15 cellular contexts compared by ENCODE assay signal in the genomic region with DNA sequence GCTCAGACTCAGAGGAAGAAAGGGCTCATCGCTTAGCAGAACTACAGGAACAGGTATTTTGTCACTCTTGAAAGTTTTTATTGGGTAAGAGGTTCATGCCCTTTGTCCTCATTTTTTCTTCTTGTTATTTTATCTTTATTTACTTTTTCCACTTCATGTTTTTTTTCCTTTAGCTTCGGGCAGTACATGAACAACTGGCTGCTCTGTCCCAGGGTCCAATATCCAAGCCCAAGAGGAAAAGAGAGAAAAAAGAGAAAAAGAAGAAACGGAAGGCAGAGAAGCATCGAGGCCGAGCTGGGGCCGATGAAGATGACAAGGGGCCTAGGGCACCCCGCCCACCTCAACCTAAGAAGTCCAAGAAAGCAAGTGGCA. TPM values are rescaled to one million over a fixed set of nuclear protein-coding genes. Genes with fewer than 3 reads are reported as not detected.
DNase-seq lines count a peak whose midpoint lies in the region; ATAC-seq and TF ChIP-seq lines count a peak whose summit lies in the region.
"Had no signal": no experiment of that assay in that cellular context is flagged by ENCODE, and none has a peak within 500 bp of the region (broad histone marks: within the 10 kb centered on the region; RNA-seq: fewer than 3 reads in every experiment).

No MANE protein-coding gene starts in this region.

- H3K79me2 ChIP-seq in SK-N-SH (ENCODE audit: insufficient read depth) (peaks cover 82% of the 10 kb centered on the region), GM23338 (replicated peaks; ENCODE audit: insufficient read depth) (peaks cover 64% of the 10 kb centered on the region)

- 96% methylated on average over 7 of the region's 7 CpGs for WGBS in SK-N-SH (ENCODE audit: low lambda C conversion rate)

- H3K4me3 ChIP-seq in SK-N-SH (ENCODE audit: low read depth in 2 of 2, low read length in 1 of 2) (no peak overlapping the region), GM23338 (no peak overlapping the region), breast epithelium (no peak overlapping the region)
- H3K4me3 ChIP-seq: thoracic aorta had no signal

- peaks cover 10% of the 10 kb centered on the region for H3K9me3 Mint-ChIP-seq in GM23338
- no peaks in the 10 kb centered on the region for H3K9me3 Mint-ChIP-seq in nephron

- no peak for TF ChIP-seq RAD21 in SK-N-SH (IDR thresholded peaks at IDR 0.05; ENCODE audit: low read length)

- ATAC-seq in SK-N-SH treated with all-trans-retinoic acid at 6 μM for 48 hours (no peak), GM23338 (no peak), GM18870 (IDR thresholded peaks at IDR 0.05; ENCODE audit: unreplicated experiment) (no peak), GM19395 (IDR thresholded peaks at IDR 0.05; ENCODE audit: unreplicated experiment) (no peak)
- ATAC-seq: left lung had no signal

- H3K27ac ChIP-seq in SK-N-SH (ENCODE audit: low read depth in 2 of 2, low read length in 1 of 2) (no peak overlapping the region), GM23338 (ENCODE audit: low read depth) (no peak overlapping the region), breast epithelium (peak overlapping the region; percentile 0 to 34)
- H3K27ac ChIP-seq: left lung, thoracic aorta had no signal

- H3K9ac ChIP-seq in SK-N-SH = no peak overlapping the region

- DNase-seq in SK-N-SH (no peak), GM23338 (ENCODE audit: low spot score) (no peak), breast epithelium (ENCODE audit: low spot score in 2 of 2) (no peak), NCI-H446 (lab: John Stamatoyannopoulos, UW) (no peak)
- DNase-seq: activated CD4-positive, alpha-beta T cell treated with anti-CD3 and anti-CD28 coated beads, Interleukin-2, amount 50 U/mL, for 1 hour; activated naive CD4-positive, alpha-beta T cell treated with anti-CD3 and anti-CD28 coated beads, Interleukin-2, amount 50 U/mL, for 16 hours; DMS 273 treated with DMSO at 0.1 percent for 48 hours; left lung; nucleus accumbens had no signal

- no peak overlapping the region for H2AFZ ChIP-seq in SK-N-SH (ENCODE audit: low read depth)
- H2AFZ ChIP-seq in GM23338 = no peak overlapping the region

- H3K36me3 Mint-ChIP-seq in GM23338 (ENCODE audit: low read depth) (peaks cover 93% of the 10 kb centered on the region), nephron (ENCODE audit: low read depth) (peaks cover 100% of the 10 kb centered on the region)

- H3K9me3 ChIP-seq in SK-N-SH = no peaks in the 10 kb centered on the region
- H3K9me3 ChIP-seq in breast epithelium = no peaks in the 10 kb centered on the region
- H3K9me3 ChIP-seq: left lung, thoracic aorta had no signal

- TF ChIP-seq EP300 in SK-N-SH (IDR thresholded peaks at IDR 0.05; ENCODE audit: borderline replicate concordance in 1 of 2, low read depth in 1 of 2, low read length in 1 of 2) = no peak

- H3K27me3 ChIP-seq in SK-N-SH (ENCODE audit: insufficient read depth) (no peaks in the 10 kb centered on the region), GM23338 (ENCODE audit: insufficient read depth) (no peaks in the 10 kb centered on the region), breast epithelium (no peaks in the 10 kb centered on the region)
- H3K27me3 ChIP-seq: left lung had no signal

- no peak for TF ChIP-seq POLR2A in breast epithelium (IDR thresholded peaks at IDR 0.05)

- H3K4me1 ChIP-seq in SK-N-SH (ENCODE audit: control insufficient read depth in 1 of 2, insufficient read depth in 2 of 2, low read depth in 1 of 2, low read length in 1 of 2) = peaks cover 24 to 25% of the 10 kb centered on the region in 2 experiments
- H3K4me1 ChIP-seq in GM23338 (ENCODE audit: insufficient read depth) = peaks cover 31% of the 10 kb centered on the region; the same call in 1 of the 2 replicates
- peaks cover 5 to 17% of the 10 kb centered on the region in 2 donors for H3K4me1 ChIP-seq in breast epithelium

- H3K4me3 Mint-ChIP-seq in GM23338 = peak overlapping the region; percentile 29; the same call in 2 of the 3 replicates
- peak overlapping the region in 2 of 3 experiments; percentile 24 to 36 for H3K4me3 Mint-ChIP-seq in nephron

- POLR2A ChIA-PET in SK-N-SH (lab: Yijun Ruan, JAX) = no interaction called here

- TF ChIP-seq CTCF in SK-N-SH (IDR thresholded peaks at IDR 0.05) (no peak), GM23338 (conservative IDR thresholded peaks at IDR 0.05; ENCODE audit: low read depth in 2 of 2) (no peak), breast epithelium (IDR thresholded peaks at IDR 0.05) (no peak), nephron (IDR thresholded peaks at IDR 0.05; ENCODE audit: unreplicated experiment in 3 of 3) (no peak)

- H3K4me1 Mint-ChIP-seq in GM23338 (peaks cover 52% of the 10 kb centered on the region), nephron (peaks cover 37% of the 10 kb centered on the region)

- no peaks in the 10 kb centered on the region for H3K9me2 ChIP-seq in SK-N-SH
- no peaks in the 10 kb centered on the region for H3K9me2 ChIP-seq in GM23338 (ENCODE audit: insufficient read depth)

- peaks cover 100% of the 10 kb centered on the region for H4K20me1 ChIP-seq in SK-N-SH (ENCODE audit: insufficient read depth)
- H4K20me1 ChIP-seq in GM23338 (replicated peaks; ENCODE audit: insufficient read depth) = peaks cover 93% of the 10 kb centered on the region

- CTCF ChIA-PET in SK-N-SH (lab: Yijun Ruan, JAX) = interaction anchor here (1.0 to 16.2 kb wide), 4 partner anchors 10 to 41 kb away, joined by 3 to 391 read pairs (median 52); a partner anchor contains a TSS

- peak overlapping the region; percentile 50; the same call in 1 of the 2 replicates for H3K4me2 ChIP-seq in SK-N-SH
- no peak overlapping the region for H3K4me2 ChIP-seq in GM23338

- H3K27ac Mint-ChIP-seq in GM23338 (no peak overlapping the region), nephron (no peak overlapping the region)

- peaks cover 48% of the 10 kb centered on the region for H3K27me3 Mint-ChIP-seq in GM23338 (ENCODE audit: insufficient read depth, low read depth, poor library complexity)
- no peaks in the 10 kb centered on the region for H3K27me3 Mint-ChIP-seq in nephron (ENCODE audit: low read depth)

- H3K36me3 ChIP-seq in SK-N-SH (replicated peaks in 1 of 2; ENCODE audit: control insufficient read depth in 1 of 2, insufficient read depth in 2 of 2, low read length in 1 of 2) (peaks cover 94 to 98% of the 10 kb centered on the region in 2 experiments), GM23338 (ENCODE audit: insufficient read depth) (peaks cover 79% of the 10 kb centered on the region), breast epithelium (peaks cover 22% of the 10 kb centered on the region)

- intact Hi-C loops in breast epithelium (cut with DNase I; ENCODE audit: low total_unique reads) = no loop called here

- H3F3A ChIP-seq in SK-N-SH (replicated peaks; ENCODE audit: insufficient read depth) = peaks cover 84% of the 10 kb centered on the region
- peaks cover 92% of the 10 kb centered on the region for H3F3A ChIP-seq in GM23338 (replicated peaks; ENCODE audit: low read depth)

TF ChIP-seq in GM23338, 12 proteins besides CTCF, POLR2A, EP300 and RAD21 (continues in another document):
- TF ChIP-seq EZH2 (IDR thresholded peaks at IDR 0.05; ENCODE audit: low read depth, unreplicated experiment) (no peak), CREB1 (CRISPR knock-in tag; IDR thresholded peaks at IDR 0.05; ENCODE audit: low read depth) (no peak), JUNB (IDR thresholded peaks at IDR 0.05; ENCODE audit: unreplicated experiment) (no peak)

RNA-seq across cellular contexts. Expression of a gene that starts 9.5 kb away (rescaled TPM):
- 104 and 116 TPM in 2 replicates for polyA plus RNA-seq in SK-N-SH (2012; rRNA removed)
- polyA plus RNA-seq in SK-N-SH (2012; cell fraction: cytosol; rRNA removed) = 87.9 and 91.4 TPM in 2 replicates
- polyA plus RNA-seq in SK-N-SH (2012; cell fraction: nucleus; rRNA removed) = 186 and 280 TPM in 2 replicates
- total RNA-seq in GM23338 (2014; rRNA removed; shearing (Covaris generic)) = 169 and 182 TPM in 2 replicates
- polyA plus RNA-seq in GM23338 (2016; fragmentation: Nextera tagmentation; extraction: Ambion mirVana) = 81.9 and 84.9 TPM in 2 replicates
- total RNA-seq in breast epithelium = 100 to 1,000 TPM; 111 to 159 (median 122) TPM

RNA-seq across cellular contexts. Expression of a gene that starts 25.0 kb away (rescaled TPM):
- polyA plus RNA-seq in SK-N-SH (2012; rRNA removed) (1.2 and 1.5 TPM in 2 replicates), GM23338 (2016; fragmentation: Nextera tagmentation; extraction: Ambion mirVana) (6.2 and 8.1 TPM in 2 replicates)
- polyA plus RNA-seq in SK-N-SH (2012; cell fraction: cytosol; rRNA removed) = 0.75 and 1.3 TPM in 2 replicates
- polyA plus RNA-seq in SK-N-SH (2012; cell fraction: nucleus; rRNA removed) = 6.5 and 7.7 TPM in 2 replicates
- 3.5 and 5.2 TPM in 2 replicates for total RNA-seq in GM23338 (2014; rRNA removed; shearing (Covaris generic))
- 10 to 100 TPM; 28.5 to 41.9 (median 30.9) TPM for total RNA-seq in breast epithelium

RNA-seq across cellular contexts. Expression of a gene that starts 31.5 kb away (rescaled TPM):
- polyA plus RNA-seq in SK-N-SH (2012; rRNA removed) = not detected in 2 replicates
- polyA plus RNA-seq in SK-N-SH (2012; cell fraction: cytosol; rRNA removed) = not detected in 2 replicates
- polyA plus RNA-seq in SK-N-SH (2012; cell fraction: nucleus; rRNA removed) = not detected in 2 replicates
- total RNA-seq in GM23338 (2014; rRNA removed; shearing (Covaris generic)) = 30.5 and 34.2 TPM in 2 replicates
- 4.8 TPM in 2 replicates for polyA plus RNA-seq in GM23338 (2016; fragmentation: Nextera tagmentation; extraction: Ambion mirVana)
- 1 to 10 TPM; 2.1 to 5.7 (median 3.3) TPM for total RNA-seq in breast epithelium
- total RNA-seq: A172 had no signal

RNA-seq across cellular contexts. Expression of a gene that starts 37.1 kb away (rescaled TPM):
- polyA plus RNA-seq in SK-N-SH (2012; rRNA removed) = 0.10 TPM in 1 of 2 replicates, not detected in the other
- 0.03 TPM in 1 of 2 replicates, not detected in the other for polyA plus RNA-seq in SK-N-SH (2012; cell fraction: cytosol; rRNA removed)
- 0.05 and 0.06 TPM in 2 replicates for polyA plus RNA-seq in SK-N-SH (2012; cell fraction: nucleus; rRNA removed)
- 1.3 and 1.6 TPM in 2 replicates for total RNA-seq in GM23338 (2014; rRNA removed; shearing (Covaris generic))
- 0.70 and 1.4 TPM in 2 replicates for polyA plus RNA-seq in GM23338 (2016; fragmentation: Nextera tagmentation; extraction: Ambion mirVana)
- 10 to 100 TPM; 16.4 to 52.0 (median 34.6) TPM for total RNA-seq in breast epithelium
- total RNA-seq: A172 had no signal

Comparison
In these comparisons a context has a peak if more than half of its experiments do, and no peak if none do; other contexts are left out.
1. H3K27ac ChIP-seq: peak in breast epithelium (2 of 2); none in SK-N-SH (0 of 2) and GM23338 (single experiment).